ENCODE assay signal across 9 cellular contexts in genomic region chr2:131094655-131095281, GRCh38. TPM values are rescaled to one million over a fixed set of nuclear protein-coding genes. Genes with fewer than 3 reads are reported as not detected.
DNase-seq lines count a peak whose midpoint lies in the region; ATAC-seq, FAIRE-seq and TF ChIP-seq lines count a peak whose summit lies in the region.
"Had no signal": no experiment of that assay in that cellular context is flagged by ENCODE, and none has a peak within 500 bp of the region (broad histone marks: within the 10 kb centered on the region; RNA-seq: fewer than 3 reads in every experiment).

No MANE protein-coding gene starts in this region.

- no peak for TF ChIP-seq POLR2A in HepG2 (IDR thresholded peaks at IDR 0.05; ENCODE audit: insufficient read depth in 1 of 2, low read depth in 2 of 2, low read length in 2 of 2)

- peaks cover 28% of the 10 kb centered on the region for H3K79me2 ChIP-seq in HepG2 (ENCODE audit: insufficient read depth, low read length)

- H3K9me3 ChIP-seq in CD4-positive, alpha-beta T cell (ENCODE audit: control insufficient read depth, low read length) = no peaks in the 10 kb centered on the region
- H3K9me3 ChIP-seq in HepG2 (ENCODE audit: low read length) (no peaks in the 10 kb centered on the region), heart right ventricle (no peaks in the 10 kb centered on the region)
- H3K9me3 ChIP-seq: pancreas had no signal

- no TSS peak for BruUV-seq in HepG2 (replicated peaks; lab: Mats Ljungman, UMichigan)

- H3K4me1 Mint-ChIP-seq in CD4-positive, alpha-beta T cell (ENCODE audit: low read depth) = peaks cover 27% of the 10 kb centered on the region
- H3K4me1 Mint-ChIP-seq in WTC11 = peaks cover 7% of the 10 kb centered on the region

- H3K27ac Mint-ChIP-seq in CD4-positive, alpha-beta T cell = peak overlapping the region; percentile 13
- H3K27ac Mint-ChIP-seq in WTC11 = no peak overlapping the region

- ATAC-seq in CD4-positive, alpha-beta T cell (ENCODE audit: poor library complexity) = no peak
- ATAC-seq in WTC11 = no peak
- no peak for ATAC-seq in HepG2
- ATAC-seq in HG02623 (IDR thresholded peaks at IDR 0.05; ENCODE audit: unreplicated experiment) = no peak
- ATAC-seq in HG02610 (IDR thresholded peaks at IDR 0.05; ENCODE audit: unreplicated experiment) = no peak
- ATAC-seq in heart right ventricle = no peak

- H3K36me3 ChIP-seq in HepG2 (replicated peaks in 1 of 2; ENCODE audit: control insufficient read depth in 1 of 2, insufficient read depth in 2 of 2, low read length in 2 of 2) (no peaks in the 10 kb centered on the region; a peak in 1 of 5 replicates), heart right ventricle (peaks cover 0 to 15% (median 0%) of the 10 kb centered on the region in 9 donors)
- H3K36me3 ChIP-seq: pancreas had no signal

- in situ Hi-C loops in HepG2 (cut with HindIII; ENCODE audit: extremely low pct_ligation_motif_present, low pct_unique_long_range_greater_than_20kb) = no loop called here

- CTCF ChIA-PET in CD4-positive, alpha-beta T cell (lab: Charles Lee) = interaction anchor here (1.1 kb wide), 1 partner anchor 398 kb away, joined by 3 read pairs; no protein-coding TSS in a partner anchor
- CTCF ChIA-PET in WTC11 (lab: Charles Lee) (interaction anchor here (0.7 kb wide), 1 partner anchor 10 kb away, joined by 3 read pairs; no protein-coding TSS in a partner anchor), HepG2 (lab: Yijun Ruan, JAX; ENCODE audit: low intra/inter-chr PET ratio, low total read pairs) (no interaction called here)

- TF ChIP-seq EP300 in HepG2 (IDR thresholded peaks at IDR 0.05; ENCODE audit: low read depth in 2 of 2, low read length in 2 of 2) (no peak), HepG2 (CRISPR knock-in tag; IDR thresholded peaks at IDR 0.05; ENCODE audit: borderline replicate concordance) (no peak)

- H3K4me1 ChIP-seq in HepG2 (ENCODE audit: insufficient read depth, low read length) (peaks cover 40% of the 10 kb centered on the region), heart right ventricle (peaks cover 0 to 30% (median 22%) of the 10 kb centered on the region in 9 donors)

- 2% methylated on average over 9 of the region's 9 CpGs for WGBS in HepG2 (ENCODE audit: low lambda C conversion rate)
- WGBS in heart right ventricle, 2 donors = 73 to 76% methylated on average over 9 of the region's 9 CpGs

- no peak overlapping the region for H3K27ac ChIP-seq in CD4-positive, alpha-beta T cell (ENCODE audit: low read depth, low read length)
- H3K27ac ChIP-seq in HepG2 (ENCODE audit: extremely low read length, insufficient read depth, low read length) = peak overlapping the region; percentile 97
- H3K27ac ChIP-seq in heart right ventricle = no peak overlapping the region

- FAIRE-seq in HepG2 (lab: Jason Lieb, UNC) = no peak
- FAIRE-seq: pancreas had no signal

- no peak for TF ChIP-seq RAD21 in HepG2 (CRISPR knock-in tag; IDR thresholded peaks at IDR 0.05)

- DNase-seq in CD4-positive, alpha-beta T cell = no peak
- DNase-seq in ELR (ENCODE audit: low read depth) (peak; percentile 31), WTC11 (ENCODE audit: low spot score) (no peak), HepG2 (ENCODE audit: low spot score) (peak; percentile 50), A172 (ENCODE audit: low spot score) (no peak), heart right ventricle (no peak)

- H4K20me1 ChIP-seq in HepG2 (ENCODE audit: insufficient read depth, low read length) = peaks cover 8% of the 10 kb centered on the region

- peak overlapping the region; percentile 84 for H3K4me2 ChIP-seq in HepG2 (ENCODE audit: low read depth, low read length)

- no peak overlapping the region for H2AFZ ChIP-seq in HepG2 (ENCODE audit: low read length)

- H3K9me3 Mint-ChIP-seq in CD4-positive, alpha-beta T cell = no peaks in the 10 kb centered on the region
- no peaks in the 10 kb centered on the region for H3K9me3 Mint-ChIP-seq in WTC11

- POLR2A ChIA-PET in CD4-positive, alpha-beta T cell (lab: Charles Lee) = interaction anchor here (3.1 to 5.1 kb wide), 2 partner anchors 9 to 13 kb away, joined by 20 to 83 read pairs; partner anchors contain the start of gene PLEKHB2
- POLR2A ChIA-PET in WTC11 (lab: Charles Lee) (no interaction called here), HepG2 (lab: Yijun Ruan, JAX) (interaction anchor here (1.0 to 4.8 kb wide), 4 partner anchors 9 to 26 kb away, joined by 3 to 132 read pairs (median 8); partner anchors contain the start of gene PLEKHB2)

- H3K4me3 Mint-ChIP-seq in CD4-positive, alpha-beta T cell = peak overlapping the region; percentile 64
- peak overlapping the region; percentile 91 for H3K4me3 Mint-ChIP-seq in WTC11

- peak overlapping the region; percentile 99 for H3K9ac ChIP-seq in HepG2 (ENCODE audit: insufficient read depth, low read depth, low read length)

- TF ChIP-seq CTCF in CD4-positive, alpha-beta T cell (IDR thresholded peaks at IDR 0.05) = no peak
- TF ChIP-seq CTCF in WTC11 (IDR thresholded peaks at IDR 0.05) (no peak), HepG2 (CRISPR knock-in tag; IDR thresholded peaks at IDR 0.05) (no peak), heart right ventricle (IDR thresholded peaks at IDR 0.05) (no peak)

- no peaks in the 10 kb centered on the region for H3K27me3 ChIP-seq in CD4-positive, alpha-beta T cell (ENCODE audit: control insufficient read depth, insufficient read depth, low read length)
- H3K27me3 ChIP-seq in HepG2 (ENCODE audit: control insufficient read depth in 1 of 2, insufficient read depth in 2 of 2, low read length in 2 of 2) = no peaks in the 10 kb centered on the region; a peak in 1 of 5 replicates
- no peaks in the 10 kb centered on the region for H3K27me3 ChIP-seq in heart right ventricle
- H3K27me3 ChIP-seq: pancreas had no signal

- H3K4me3 ChIP-seq in HepG2 (replicated peaks in 1 of 3; ENCODE audit: insufficient read depth in 1 of 3, low read depth in 2 of 3, low read length in 3 of 3) (peak overlapping the region; percentile 68 to 90 (median 79)), heart right ventricle (no peak overlapping the region)

- peaks cover 20% of the 10 kb centered on the region for H3K36me3 Mint-ChIP-seq in CD4-positive, alpha-beta T cell (ENCODE audit: low read depth)
- H3K36me3 Mint-ChIP-seq in WTC11 = peaks cover 11% of the 10 kb centered on the region; the same call in 1 of the 2 replicates

- intact Hi-C loops in CD4-positive, alpha-beta T cell (cut with DNase I, micrococcal nuclease) = loop anchor here in 1 of 2 experiments (1.0 to 5.0 kb wide), 4 partner anchors 10 to 912 kb away; partner anchors contain the start of genes GPR148, MZT2A, MZT2B and SMPD4
- intact Hi-C loops in HepG2 (cut with micrococcal nuclease; ENCODE audit: unreplicated experiment) (loop anchor here (1.0 to 5.0 kb wide), 2 partner anchors 9 to 752 kb away; partner anchors contain the start of gene IMP4), heart right ventricle (cut with DNase I) (loop anchor here in 1 of 10 donors (1.0 kb wide), 1 partner anchor 10 kb away; no protein-coding TSS in a partner anchor)

- no peaks in the 10 kb centered on the region for H3K27me3 Mint-ChIP-seq in CD4-positive, alpha-beta T cell
- H3K27me3 Mint-ChIP-seq in WTC11 (ENCODE audit: low read depth) = no peaks in the 10 kb centered on the region

RNA-seq across cellular contexts. Expression of gene FAM168B, which starts 1.5 kb away (rescaled TPM):
- total RNA-seq in CD4-positive, alpha-beta T cell = 10 to 100 TPM; 74.1 to 76.4 TPM
- total RNA-seq in WTC11 (2021) = 63.9 to 74.9 TPM (median 68.7 TPM) in 3 replicates
- 63.7 and 64.5 TPM in 2 replicates for total RNA-seq in HepG2 (2016; rRNA removed; fragmentation: Illumina TruSeq; extraction: Trizol)
- total RNA-seq in HepG2 (2016; cell fraction: cytosol; rRNA removed; fragmentation: Illumina TruSeq; extraction: Trizol; ENCODE audit: low read depth) = 5.2 and 5.9 TPM in 2 replicates
- 54.8 and 65.4 TPM in 2 replicates for total RNA-seq in HepG2 (2016; cell fraction: insoluble cytoplasmic fraction; rRNA removed; fragmentation: Illumina TruSeq; extraction: Trizol)
- total RNA-seq in HepG2 (2016; cell fraction: membrane; rRNA removed; fragmentation: Illumina TruSeq; extraction: Trizol) = 19.1 and 22.7 TPM in 2 replicates
- total RNA-seq in HepG2 (2016; cell fraction: nucleus; rRNA removed; fragmentation: Illumina TruSeq; extraction: Trizol) = 38.5 and 42.2 TPM in 2 replicates
- 113 and 127 TPM in 2 replicates for polyA plus RNA-seq in HepG2 (2011; rRNA removed)
- 82.0 and 115 TPM in 2 replicates for polyA plus RNA-seq in HepG2 (2011; cell fraction: cytosol; rRNA removed)
- polyA plus RNA-seq in HepG2 (2011; cell fraction: nucleus; rRNA removed) = 115 and 127 TPM in 2 replicates
- 63.9 and 65.2 TPM in 2 replicates for polyA plus RNA-seq in HepG2 (2012)
- 3.6 and 4.4 TPM in 2 replicates for polyA plus RNA-seq in HepG2 (2016; cell fraction: cytosol; fragmentation: Illumina TruSeq; extraction: Trizol; ENCODE audit: low read depth)
- polyA plus RNA-seq in HepG2 (2016; cell fraction: insoluble cytoplasmic fraction; fragmentation: Illumina TruSeq; extraction: Trizol; ENCODE audit: low read depth) = 63.7 and 70.4 TPM in 2 replicates
- 10.7 and 10.9 TPM in 2 replicates for polyA plus RNA-seq in HepG2 (2016; cell fraction: membrane; fragmentation: Illumina TruSeq; extraction: Trizol; ENCODE audit: low read depth)
- polyA plus RNA-seq in HepG2 (2016; cell fraction: nucleus; fragmentation: Illumina TruSeq; extraction: Trizol; ENCODE audit: insufficient read depth, low read depth) = 58.6 and 63.4 TPM in 2 replicates
- polyA minus RNA-seq in HepG2 (2011; rRNA and poly(A)+ RNA removed; ENCODE audit: low replicate concordance) = 146 and 269 TPM in 2 replicates
- 63.9 and 69.7 TPM in 2 replicates for polyA minus RNA-seq in HepG2 (2011; cell fraction: cytosol; rRNA and poly(A)+ RNA removed)
- polyA minus RNA-seq in HepG2 (2011; cell fraction: nucleus; rRNA and poly(A)+ RNA removed) = 31.0 and 31.8 TPM in 2 replicates
- 116 and 123 TPM in 2 replicates for total RNA-seq in A172 (2014; rRNA removed; shearing (Covaris generic))
- total RNA-seq in heart right ventricle = 100 to 1,000 TPM in 2 of 10 donors, 10 to 100 TPM in 8; 64.6 to 112 (median 88.6) TPM
- polyA plus RNA-seq in heart right ventricle = 10 to 100 TPM; 17.3 to 35.2 TPM

RNA-seq across cellular contexts. Expression of gene PLEKHB2, which starts 10.4 kb away (rescaled TPM):
- 10 to 100 TPM; 66.9 to 71.7 TPM for total RNA-seq in CD4-positive, alpha-beta T cell
- total RNA-seq in WTC11 (2021) (62.1 to 65.6 TPM (median 63.1 TPM) in 3 replicates), HepG2 (2016; rRNA removed; fragmentation: Illumina TruSeq; extraction: Trizol) (78.9 and 110 TPM in 2 replicates), heart right ventricle (10 to 100 TPM; 24.7 to 50.4 (median 38.0) TPM)
- total RNA-seq in HepG2 (2016; cell fraction: cytosol; rRNA removed; fragmentation: Illumina TruSeq; extraction: Trizol; ENCODE audit: low read depth) = 5.7 and 5.8 TPM in 2 replicates
- 79.4 and 115 TPM in 2 replicates for total RNA-seq in HepG2 (2016; cell fraction: insoluble cytoplasmic fraction; rRNA removed; fragmentation: Illumina TruSeq; extraction: Trizol)
- 23.2 and 24.7 TPM in 2 replicates for total RNA-seq in HepG2 (2016; cell fraction: membrane; rRNA removed; fragmentation: Illumina TruSeq; extraction: Trizol)
- 42.5 and 48.0 TPM in 2 replicates for total RNA-seq in HepG2 (2016; cell fraction: nucleus; rRNA removed; fragmentation: Illumina TruSeq; extraction: Trizol)
- polyA plus RNA-seq in HepG2 (2011; rRNA removed) (61.5 and 73.0 TPM in 2 replicates), heart right ventricle (10 to 100 TPM in 1 of 2 donors, 1 to 10 TPM in 1; 8.7 to 27.7 TPM)
- 65.3 and 72.4 TPM in 2 replicates for polyA plus RNA-seq in HepG2 (2011; cell fraction: cytosol; rRNA removed)
- 45.0 and 54.5 TPM in 2 replicates for polyA plus RNA-seq in HepG2 (2011; cell fraction: nucleus; rRNA removed)
- 45.1 and 56.7 TPM in 2 replicates for polyA plus RNA-seq in HepG2 (2012)
- 3.1 TPM in 2 replicates for polyA plus RNA-seq in HepG2 (2016; cell fraction: cytosol; fragmentation: Illumina TruSeq; extraction: Trizol; ENCODE audit: low read depth)
- 88.2 and 92.6 TPM in 2 replicates for polyA plus RNA-seq in HepG2 (2016; cell fraction: insoluble cytoplasmic fraction; fragmentation: Illumina TruSeq; extraction: Trizol; ENCODE audit: low read depth)
- 9.5 and 11.4 TPM in 2 replicates for polyA plus RNA-seq in HepG2 (2016; cell fraction: membrane; fragmentation: Illumina TruSeq; extraction: Trizol; ENCODE audit: low read depth)
- polyA plus RNA-seq in HepG2 (2016; cell fraction: nucleus; fragmentation: Illumina TruSeq; extraction: Trizol; ENCODE audit: insufficient read depth, low read depth) = 55.3 and 58.5 TPM in 2 replicates
- polyA minus RNA-seq in HepG2 (2011; rRNA and poly(A)+ RNA removed; ENCODE audit: low replicate concordance) = 79.4 and 118 TPM in 2 replicates
- 62.2 and 79.1 TPM in 2 replicates for polyA minus RNA-seq in HepG2 (2011; cell fraction: cytosol; rRNA and poly(A)+ RNA removed)
- 51.4 and 56.7 TPM in 2 replicates for polyA minus RNA-seq in HepG2 (2011; cell fraction: nucleus; rRNA and poly(A)+ RNA removed)
- 149 and 159 TPM in 2 replicates for total RNA-seq in A172 (2014; rRNA removed; shearing (Covaris generic))

Comparison
In these comparisons a context has a peak if more than half of its experiments do, and no peak if none do; other contexts are left out.
1. DNase-seq: peak in ELR (single experiment) and HepG2 (single experiment); none in CD4-positive, alpha-beta T cell (0 of 10), WTC11 (single experiment), A172 (single experiment) and heart right ventricle (0 of 2).
2. H3K4me3 ChIP-seq: peak in HepG2 (3 of 3); none in heart right ventricle (0 of 10).